In genomic region chr16:23826528-23827244, GRCh38 we compare ENCODE assay signal across 9 cellular contexts. TPM values are rescaled to one million over a fixed set of nuclear protein-coding genes. Genes with fewer than 3 reads are reported as not detected.
DNase-seq lines count a peak whose midpoint lies in the region; ATAC-seq and FAIRE-seq lines count a peak whose summit lies in the region.
"Had no signal": no experiment of that assay in that cellular context is flagged by ENCODE, and none has a peak within 500 bp of the region (broad histone marks: within the 10 kb centered on the region; RNA-seq: fewer than 3 reads in every experiment).

No MANE protein-coding gene starts in this region.

- WGBS in small intestine, 3 donors, result 38 to 61% (median 48%) methylated on average over 8 of the region's 8 CpGs

- H3K4me3 ChIP-seq in small intestine (ENCODE audit: low read depth in 1 of 2, low read length in 2 of 2), result no peak overlapping the region

- H3K9me3 ChIP-seq in small intestine (ENCODE audit: control insufficient read depth, low read depth), result no peaks in the 10 kb centered on the region

- H3K36me3 Mint-ChIP-seq in activated CD4-positive, alpha-beta T cell treated with anti-CD3 and anti-CD28 coated beads, Interleukin-2, amount 10 ng/mL, durations not matched to agents 7 days and 5 days (ENCODE audit: low read depth), result peaks cover 21% of the 10 kb centered on the region
- H3K36me3 Mint-ChIP-seq in T-helper 2 cell treated with Interferon-gamma antibody and Interleukin-4, amounts not matched to agents 5 μg/mL and 100 μg/mL, for 36 hours (ENCODE audit: low read depth), result peaks cover 15% of the 10 kb centered on the region

- H3K27me3 Mint-ChIP-seq in activated CD4-positive, alpha-beta T cell treated with anti-CD3 and anti-CD28 coated beads, Interleukin-2, amount 10 ng/mL, durations not matched to agents 7 days and 5 days, result peaks cover 3% of the 10 kb centered on the region
- peaks cover 3% of the 10 kb centered on the region for H3K27me3 Mint-ChIP-seq in T-helper 2 cell treated with Interferon-gamma antibody and Interleukin-4, amounts not matched to agents 5 μg/mL and 100 μg/mL, for 36 hours (ENCODE audit: low read depth)

- no peaks in the 10 kb centered on the region for H3K36me3 ChIP-seq in small intestine (ENCODE audit: control insufficient read depth in 2 of 2, insufficient read depth in 2 of 2, low read length in 2 of 2)

- H3K4me1 ChIP-seq in small intestine (ENCODE audit: control insufficient read depth in 2 of 2, insufficient read depth in 1 of 2, low read depth in 1 of 2, low read length in 1 of 2), result peaks cover 0 to 4% of the 10 kb centered on the region in 2 donors

- no peaks in the 10 kb centered on the region for H3K27me3 ChIP-seq in small intestine (ENCODE audit: control insufficient read depth in 2 of 2, insufficient read depth in 2 of 2, low read length in 2 of 2)

- H3K27ac Mint-ChIP-seq in activated CD4-positive, alpha-beta T cell treated with anti-CD3 and anti-CD28 coated beads, Interleukin-2, amount 10 ng/mL, durations not matched to agents 7 days and 5 days, result peak overlapping the region; percentile 87
- peak overlapping the region; percentile 79 for H3K27ac Mint-ChIP-seq in T-helper 2 cell treated with Interferon-gamma antibody and Interleukin-4, amounts not matched to agents 5 μg/mL and 100 μg/mL, for 36 hours

- FAIRE-seq in small intestine (lab: Jason Lieb, UNC), result no peak

- CTCF ChIA-PET in activated CD4-positive, alpha-beta T cell treated with anti-CD3 and anti-CD28 coated beads, Interleukin-2, amount 10 ng/mL, durations not matched to agents 7 days and 5 days (lab: Charles Lee), result interaction anchor here (0.9 to 2.1 kb wide), 4 partner anchors 16 to 23 kb away, joined by 3 to 6 read pairs (median 4); no protein-coding TSS in a partner anchor

- H3K27ac ChIP-seq in small intestine (ENCODE audit: low read depth in 1 of 2, low read length in 1 of 2), result peak overlapping the region; percentile 20 to 45

- peak; percentile 79 for ATAC-seq in HG03108 (IDR thresholded peaks at IDR 0.05; ENCODE audit: unreplicated experiment)

- POLR2A ChIA-PET in activated CD4-positive, alpha-beta T cell treated with anti-CD3 and anti-CD28 coated beads, Interleukin-2, amount 10 ng/mL, durations not matched to agents 7 days and 5 days (lab: Charles Lee), result no interaction called here

- peak overlapping the region; percentile 24 for H3K4me3 Mint-ChIP-seq in activated CD4-positive, alpha-beta T cell treated with anti-CD3 and anti-CD28 coated beads, Interleukin-2, amount 10 ng/mL, durations not matched to agents 7 days and 5 days
- H3K4me3 Mint-ChIP-seq in T-helper 2 cell treated with Interferon-gamma antibody and Interleukin-4, amounts not matched to agents 5 μg/mL and 100 μg/mL, for 36 hours, result peak overlapping the region; percentile 48

- peak; percentile 47 for DNase-seq in activated CD4-positive, alpha-beta T cell treated with anti-CD3 and anti-CD28 coated beads, Interleukin-2, amount 10 ng/mL, durations not matched to agents 7 days and 5 days
- DNase-seq in activated CD4-positive, alpha-beta T cell treated with anti-CD3 and anti-CD28 coated beads, Interleukin-2, amount 50 U/mL, for 4 hours, result no peak
- DNase-seq in T-helper 2 cell treated with Interferon-gamma antibody and Interleukin-4, amounts not matched to agents 5 μg/mL and 100 μg/mL, for 36 hours (ENCODE audit: low spot score), result no peak
- peak; percentile 51 for DNase-seq in small intestine
- DNase-seq in superior temporal gyrus (ENCODE audit: extremely low spot score), result no peak
- no peak for DNase-seq in glomerular visceral epithelial cell (ENCODE audit: extremely low spot score)
- no peak for DNase-seq in NCI-H2227 (lab: John Stamatoyannopoulos, UW; ENCODE audit: unreplicated experiment)
- DNase-seq: activated CD4-positive, alpha-beta T cell treated with anti-CD3 and anti-CD28 coated beads, Interleukin-2, amount 50 U/mL, for 1 hour had no signal

- H3K4me1 Mint-ChIP-seq in activated CD4-positive, alpha-beta T cell treated with anti-CD3 and anti-CD28 coated beads, Interleukin-2, amount 10 ng/mL, durations not matched to agents 7 days and 5 days, result peaks cover 31% of the 10 kb centered on the region
- H3K4me1 Mint-ChIP-seq in T-helper 2 cell treated with Interferon-gamma antibody and Interleukin-4, amounts not matched to agents 5 μg/mL and 100 μg/mL, for 36 hours (ENCODE audit: low read depth), result peaks cover 32% of the 10 kb centered on the region

- peaks cover 24% of the 10 kb centered on the region for H3K9me3 Mint-ChIP-seq in activated CD4-positive, alpha-beta T cell treated with anti-CD3 and anti-CD28 coated beads, Interleukin-2, amount 10 ng/mL, durations not matched to agents 7 days and 5 days
- H3K9me3 Mint-ChIP-seq in T-helper 2 cell treated with Interferon-gamma antibody and Interleukin-4, amounts not matched to agents 5 μg/mL and 100 μg/mL, for 36 hours, result peaks cover 25% of the 10 kb centered on the region

RNA-seq across cellular contexts. Expression of gene PRKCB, which starts 9.1 kb away (rescaled TPM):
- 10 to 100 TPM; 77.8 to 81.0 TPM for total RNA-seq in activated CD4-positive, alpha-beta T cell treated with anti-CD3 and anti-CD28 coated beads, Interleukin-2, amount 10 ng/mL, durations not matched to agents 7 days and 5 days
- polyA plus RNA-seq in small intestine, result 1 to 10 TPM; 2.3 to 5.1 (median 2.9) TPM

Comparison
In these comparisons a context has a peak if more than half of its experiments do, and no peak if none do; other contexts are left out.
1. DNase-seq: peak in activated CD4-positive, alpha-beta T cell treated with anti-CD3 and anti-CD28 coated beads, Interleukin-2, amount 10 ng/mL, durations not matched to agents 7 days and 5 days (single experiment) and small intestine (single experiment); none in activated CD4-positive, alpha-beta T cell treated with anti-CD3 and anti-CD28 coated beads, Interleukin-2, amount 50 U/mL, for 4 hours (0 of 2), T-helper 2 cell treated with Interferon-gamma antibody and Interleukin-4, amounts not matched to agents 5 μg/mL and 100 μg/mL, for 36 hours (single experiment), superior temporal gyrus (single experiment), glomerular visceral epithelial cell (single experiment) and NCI-H2227 (single experiment).